Comparison of ENCODE assay signal across 9 cellular contexts in genomic region chr6:149646599-149646998, GRCh38. TPM values are rescaled to one million over a fixed set of nuclear protein-coding genes. Genes with fewer than 3 reads are reported as not detected.
DNase-seq lines count a peak whose midpoint lies in the region; ATAC-seq, FAIRE-seq and TF ChIP-seq lines count a peak whose summit lies in the region.
"Had no signal": no experiment of that assay in that cellular context is flagged by ENCODE, and none has a peak within 500 bp of the region (broad histone marks: within the 10 kb centered on the region; RNA-seq: fewer than 3 reads in every experiment).

No MANE protein-coding gene starts in this region.

- H4K20me1 ChIP-seq in GM23338 (replicated peaks; ENCODE audit: insufficient read depth) (no peaks in the 10 kb centered on the region; the same call in none of the 2 replicates), PC-9 (ENCODE audit: insufficient read depth) (no peaks in the 10 kb centered on the region), endothelial cell of umbilical vein (replicated peaks; ENCODE audit: control insufficient read depth, extremely low read depth, insufficient read depth, low read length) (no peaks in the 10 kb centered on the region)

- H3K4me1 ChIP-seq in GM23338 (ENCODE audit: insufficient read depth): peaks cover 12% of the 10 kb centered on the region; the same call in 1 of the 2 replicates
- peaks cover 20% of the 10 kb centered on the region for H3K4me1 ChIP-seq in PC-9 (replicated peaks; ENCODE audit: insufficient read depth)
- peaks cover 3% of the 10 kb centered on the region for H3K4me1 ChIP-seq in endothelial cell of umbilical vein (ENCODE audit: control insufficient read depth, extremely low read depth, insufficient read depth, low read length)

- H3K4me3 ChIP-seq in GM23338: peak overlapping the region; percentile 91
- peak overlapping the region; percentile 81 for H3K4me3 ChIP-seq in PC-9
- H3K4me3 ChIP-seq in endothelial cell of umbilical vein (replicated peaks in 1 of 3; ENCODE audit: insufficient read depth in 1 of 3, low read depth in 1 of 3, low read length in 3 of 3): no peak overlapping the region

- H3K9me2 ChIP-seq in GM23338 (ENCODE audit: insufficient read depth): no peaks in the 10 kb centered on the region
- no peaks in the 10 kb centered on the region for H3K9me2 ChIP-seq in PC-9 (ENCODE audit: insufficient read depth)

- H3K4me2 ChIP-seq in GM23338: peak overlapping the region; percentile 98
- peak overlapping the region; percentile 91 for H3K4me2 ChIP-seq in PC-9
- peak overlapping the region; percentile 98 for H3K4me2 ChIP-seq in endothelial cell of umbilical vein (ENCODE audit: insufficient read depth, low read length)

- H3K27me3 ChIP-seq in GM23338 (ENCODE audit: insufficient read depth) (no peaks in the 10 kb centered on the region), PC-9 (ENCODE audit: insufficient read depth, low read depth) (no peaks in the 10 kb centered on the region), endothelial cell of umbilical vein (ENCODE audit: control insufficient read depth in 2 of 2, insufficient read depth in 2 of 2, low read length in 2 of 2) (no peaks in the 10 kb centered on the region)

- ATAC-seq in GM23338 (no peak), GM19395 (IDR thresholded peaks at IDR 0.05; ENCODE audit: unreplicated experiment) (no peak), GM18520 (IDR thresholded peaks at IDR 0.05; ENCODE audit: unreplicated experiment) (no peak)

- no peaks in the 10 kb centered on the region for H3K9me3 Mint-ChIP-seq in GM23338
- H3K9me3 Mint-ChIP-seq in osteocyte (ENCODE audit: unreplicated experiment): peaks cover under 1% of the 10 kb centered on the region

- TF ChIP-seq CTCF in GM23338 (conservative IDR thresholded peaks at IDR 0.05; ENCODE audit: low read depth in 2 of 2) (no peak), PC-9 (conservative IDR thresholded peaks at IDR 0.05) (no peak), endothelial cell of umbilical vein (IDR thresholded peaks at IDR 0.05; ENCODE audit: extremely low read depth in 1 of 2, insufficient read depth in 1 of 2, low read depth in 1 of 2, low read length in 2 of 2) (no peak), osteocyte (IDR thresholded peaks at IDR 0.05) (no peak)

- no peak overlapping the region for H2AFZ ChIP-seq in GM23338
- peak overlapping the region; percentile 98; the same call in 1 of the 2 replicates for H2AFZ ChIP-seq in PC-9
- no peak overlapping the region for H2AFZ ChIP-seq in endothelial cell of umbilical vein (ENCODE audit: low read depth, low read length)

- H3K27ac Mint-ChIP-seq in GM23338: no peak overlapping the region
- no peak overlapping the region for H3K27ac Mint-ChIP-seq in osteocyte (ENCODE audit: unreplicated experiment)

- H3F3A ChIP-seq in GM23338 (replicated peaks; ENCODE audit: low read depth) (peaks cover 16% of the 10 kb centered on the region; the same call in 1 of the 2 replicates), PC-9 (ENCODE audit: insufficient read depth, low read depth) (peaks cover 20% of the 10 kb centered on the region; the same call in 1 of the 2 replicates)

- H3K4me3 Mint-ChIP-seq in GM23338: peak overlapping the region; percentile 94
- H3K4me3 Mint-ChIP-seq in osteocyte (ENCODE audit: unreplicated experiment): peak overlapping the region; percentile 84

- H3K9me3 ChIP-seq in PC-9 (ENCODE audit: insufficient read depth, low read depth) (no peaks in the 10 kb centered on the region), endothelial cell of umbilical vein (replicated peaks; ENCODE audit: control insufficient read depth, insufficient read depth, low read length) (no peaks in the 10 kb centered on the region)

- intact Hi-C loops in PC-9 (cut with micrococcal nuclease; ENCODE audit: unreplicated experiment) (loop anchor here (5.0 kb wide), 1 partner anchor 79 kb away; the partner anchor contains the start of gene GINM1), endothelial cell of umbilical vein (cut with micrococcal nuclease) (no loop called here)

- peaks cover 1% of the 10 kb centered on the region; the same call in 1 of the 3 replicates for H3K36me3 Mint-ChIP-seq in GM23338 (ENCODE audit: low read depth)
- no peaks in the 10 kb centered on the region for H3K36me3 Mint-ChIP-seq in osteocyte (ENCODE audit: unreplicated experiment)

- peaks cover 6% of the 10 kb centered on the region for H3K27me3 Mint-ChIP-seq in GM23338 (ENCODE audit: insufficient read depth, low read depth, poor library complexity)
- H3K27me3 Mint-ChIP-seq in osteocyte (ENCODE audit: unreplicated experiment): no peaks in the 10 kb centered on the region

- no peak for TF ChIP-seq POLR2A in endothelial cell of umbilical vein (IDR thresholded peaks at IDR 0.05; ENCODE audit: low read depth, low read length)

- H3K27ac ChIP-seq in GM23338 (ENCODE audit: low read depth): no peak overlapping the region
- H3K27ac ChIP-seq in PC-9: peak overlapping the region; percentile 31; the same call in 1 of the 2 replicates
- no peak overlapping the region for H3K27ac ChIP-seq in endothelial cell of umbilical vein (ENCODE audit: insufficient read depth, low read depth, low read length)

- BruUV-seq in PC-9 (replicated peaks; lab: Mats Ljungman, UMichigan): no TSS peak
- BruUV-seq in endothelial cell of umbilical vein (replicated peaks; lab: Mats Ljungman, UMichigan): no TSS peak

- no peak for FAIRE-seq in endothelial cell of umbilical vein (lab: Jason Lieb, UNC)

- H3K9me1 ChIP-seq in endothelial cell of umbilical vein (replicated peaks; ENCODE audit: control insufficient read depth, extremely low read depth, insufficient read depth, low read length): no peaks in the 10 kb centered on the region

- H3K36me3 ChIP-seq in GM23338 (ENCODE audit: insufficient read depth): no peaks in the 10 kb centered on the region
- no peaks in the 10 kb centered on the region for H3K36me3 ChIP-seq in PC-9 (ENCODE audit: low read depth)
- no peaks in the 10 kb centered on the region for H3K36me3 ChIP-seq in endothelial cell of umbilical vein (ENCODE audit: control insufficient read depth in 2 of 2, extremely low read depth in 1 of 2, insufficient read depth in 2 of 2, low read length in 2 of 2)

- H3K9ac ChIP-seq in endothelial cell of umbilical vein (replicated peaks; ENCODE audit: extremely low read depth, insufficient read depth, low read length): no peak overlapping the region

- DNase-seq in GM23338 (ENCODE audit: low spot score) (no peak), PC-9 (no peak), endothelial cell of umbilical vein (ENCODE audit: low read depth, low spot score) (no peak), osteocyte (ENCODE audit: extremely low spot score, unreplicated experiment) (no peak), NCI-H128 (lab: John Stamatoyannopoulos, UW; ENCODE audit: unreplicated experiment) (no peak)
- DNase-seq: effector CD4-positive, alpha-beta T cell; NCI-H510A treated with DMSO at 0.1 percent for 48 hours had no signal

- H3K4me1 Mint-ChIP-seq in GM23338 (peaks cover 5% of the 10 kb centered on the region; the same call in 1 of the 3 replicates), osteocyte (ENCODE audit: unreplicated experiment) (peaks cover 24% of the 10 kb centered on the region)

- peaks cover 50% of the 10 kb centered on the region for H3K79me2 ChIP-seq in GM23338 (replicated peaks; ENCODE audit: insufficient read depth)
- H3K79me2 ChIP-seq in PC-9 (ENCODE audit: low read depth): peaks cover 48% of the 10 kb centered on the region
- peaks cover 31% of the 10 kb centered on the region for H3K79me2 ChIP-seq in endothelial cell of umbilical vein (ENCODE audit: control insufficient read depth, insufficient read depth, low read length)

- dilution Hi-C loops in endothelial cell of umbilical vein (cut with MboI; ENCODE audit: extremely low pct_ligation_motif_present, low sequenced_read_pairs): no loop called here

- CTCF ChIA-PET in PC-9 (lab: Charles Lee): no interaction called here
- CTCF ChIA-PET in endothelial cell of umbilical vein (lab: Charles Lee): no interaction called here

- POLR2A ChIA-PET in PC-9 (lab: Charles Lee; ENCODE audit: unreplicated experiment): interaction anchor here (0.7 kb wide), 1 partner anchor 315 kb away, joined by 3 read pairs; no protein-coding TSS in a partner anchor
- POLR2A ChIA-PET in endothelial cell of umbilical vein (lab: Charles Lee): no interaction called here

TF ChIP-seq in GM23338, 12 proteins besides CTCF, POLR2A, EP300 and RAD21 (continues in another document):
- TF ChIP-seq ETS1 (IDR thresholded peaks at IDR 0.05) (no peak), POLR2AphosphoS5 (IDR thresholded peaks at IDR 0.05; ENCODE audit: low read depth) (no peak)

TF ChIP-seq in endothelial cell of umbilical vein, 7 proteins besides CTCF, POLR2A, EP300 and RAD21:
- TF ChIP-seq FOS (IDR thresholded peaks at IDR 0.05; ENCODE audit: borderline replicate concordance, insufficient read depth, low read length): no peak
- no peak for TF ChIP-seq GATA2 (IDR thresholded peaks at IDR 0.05; ENCODE audit: insufficient read depth, insufficient read length, low read depth, low read length)
- TF ChIP-seq MYC (IDR thresholded peaks at IDR 0.05; ENCODE audit: low read depth, low read length): no peak
- TF ChIP-seq POLR2AphosphoS5 (IDR thresholded peaks at IDR 0.05; ENCODE audit: insufficient read depth, low read depth, low read length): no peak
- TF ChIP-seq JUN (IDR thresholded peaks at IDR 0.05; ENCODE audit: borderline replicate concordance, insufficient read depth, insufficient read length, low read depth): no peak
- no peak for TF ChIP-seq EZH2 (IDR thresholded peaks at IDR 0.05; ENCODE audit: borderline replicate concordance, low read depth, low read length, severe bottlenecking)
- no peak for TF ChIP-seq MAX (IDR thresholded peaks at IDR 0.05; ENCODE audit: insufficient read depth, insufficient read length)

RNA-seq across cellular contexts. Expression of gene KATNA1, which starts 1.9 kb away (rescaled TPM):
- 21.4 and 26.3 TPM in 2 replicates for total RNA-seq in GM23338 (2014; rRNA removed; shearing (Covaris generic))
- polyA plus RNA-seq in GM23338 (2016; fragmentation: Nextera tagmentation; extraction: Ambion mirVana): 17.2 and 19.1 TPM in 2 replicates
- total RNA-seq in PC-9 (2021): 12.4 and 16.1 TPM in 2 replicates
- 15.9 and 16.2 TPM in 2 replicates for total RNA-seq in endothelial cell of umbilical vein
- 5.6 and 9.9 TPM in 2 replicates for polyA plus RNA-seq in endothelial cell of umbilical vein
- polyA plus RNA-seq in endothelial cell of umbilical vein (2011; cell fraction: cytosol; rRNA removed): 15.9 TPM in 2 replicates
- polyA plus RNA-seq in endothelial cell of umbilical vein (2011; cell fraction: nucleus; rRNA removed): 19.3 and 28.7 TPM in 2 replicates
- 13.4 and 19.7 TPM in 2 replicates for polyA plus RNA-seq in endothelial cell of umbilical vein (2012)
- 9.8 and 14.6 TPM in 2 replicates for polyA minus RNA-seq in endothelial cell of umbilical vein
- 9.6 TPM for polyA minus RNA-seq in endothelial cell of umbilical vein (2011; cell fraction: cytosol; rRNA and poly(A)+ RNA removed)
- polyA minus RNA-seq in endothelial cell of umbilical vein (2011; cell fraction: nucleus; rRNA and poly(A)+ RNA removed): 10.4 and 14.9 TPM in 2 replicates
- 19.2 and 20.0 TPM in 2 replicates for total RNA-seq in osteocyte

Comparison
In these comparisons a context has a peak if more than half of its experiments do, and no peak if none do; other contexts are left out.
1. H3K4me3 ChIP-seq: peak in GM23338 (single experiment) and PC-9 (single experiment); none in endothelial cell of umbilical vein (0 of 3).
2. Peak in every context shown above with its lines, with median percentiles within 50 percentile points of each other: H3K4me2 ChIP-seq.